Comparison of ENCODE assay signal across 8 cellular contexts in the genomic region with DNA sequence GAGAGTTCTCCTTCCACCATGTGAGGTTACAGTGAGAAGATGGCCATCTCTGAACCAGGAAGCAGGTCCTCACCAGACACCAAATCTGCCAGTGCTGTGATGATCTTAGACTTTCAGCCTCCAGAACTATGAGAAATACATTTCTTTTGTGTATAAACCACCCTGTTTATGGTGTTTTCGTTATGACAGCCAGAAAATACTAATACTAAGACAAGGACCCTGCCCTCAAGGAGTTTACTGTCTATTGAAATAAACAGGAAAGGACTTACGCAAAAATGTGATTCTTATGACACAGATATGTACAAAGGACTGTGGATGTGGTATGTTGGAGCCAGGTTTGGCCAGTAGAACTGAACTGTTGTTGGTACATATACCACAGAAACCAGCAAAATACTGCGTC.
"Had no signal": no experiment of that assay in that cellular context is flagged by ENCODE, and none has a peak within 500 bp of the region (broad histone marks: within the 10 kb centered on the region; RNA-seq: fewer than 3 reads in every experiment).

No MANE protein-coding gene starts in this region.

- H3K4me3 ChIP-seq: GM23338 had no signal

- H2AFZ ChIP-seq: GM23338 had no signal

- H3K27me3 Mint-ChIP-seq: IgD-negative memory B cell had no signal

- FAIRE-seq: H1, H54 had no signal

- H3K27ac ChIP-seq: HL-60 had no signal

- H3K27ac Mint-ChIP-seq: GM23338, IgD-negative memory B cell had no signal

- H3K4me3 Mint-ChIP-seq: GM23338, H9, IgD-negative memory B cell had no signal

- DNase-seq: H9, HCEC 1CT, KG1 had no signal
